1 cellular context compared by ENCODE assay signal in the genomic region with DNA sequence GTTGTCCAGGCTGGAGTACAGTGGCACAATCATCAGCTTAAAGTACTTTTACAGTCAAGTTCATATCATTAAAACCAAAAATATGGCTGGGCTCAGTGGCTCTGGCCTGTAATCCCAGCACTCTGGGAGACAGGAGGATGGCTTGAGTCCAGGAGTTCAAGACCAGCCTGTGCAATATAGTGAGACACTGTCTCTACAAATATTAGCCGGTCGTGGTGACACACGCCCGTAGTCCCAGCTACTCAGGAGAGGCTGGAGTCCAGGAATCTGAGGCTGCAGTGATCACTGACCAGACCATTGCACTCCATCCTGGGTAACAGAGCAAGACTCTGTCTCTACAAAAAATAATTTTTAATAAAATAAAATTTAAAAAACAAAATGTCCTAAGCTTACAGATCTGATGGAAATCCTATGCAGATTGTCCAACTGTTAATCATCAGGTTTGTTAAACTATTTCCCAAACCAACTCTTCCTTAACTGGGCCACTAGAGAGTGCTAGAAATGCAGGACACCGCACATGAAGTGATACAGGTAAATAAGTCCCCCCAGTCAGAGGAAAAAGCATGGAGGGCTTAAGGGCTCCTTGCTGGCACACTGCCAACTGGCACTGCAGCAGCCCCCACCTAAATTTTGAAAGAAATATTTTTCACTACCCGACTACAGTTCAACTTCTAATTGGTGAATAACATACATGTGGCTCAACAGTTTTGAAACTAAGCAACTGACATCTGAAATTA.
TF ChIP-seq lines count a peak whose summit lies in the region.

No MANE protein-coding gene starts in this region.

TF ChIP-seq in HEK293, 187 proteins besides CTCF, POLR2A, EP300 and RAD21 (continued from another document and continues in another):
- TF ChIP-seq ZNF561 (tag by site-specific recombination; IDR thresholded peaks at IDR 0.05; ENCODE audit: borderline replicate concordance) (peak; percentile 98), GLI4 (tag by site-specific recombination; IDR thresholded peaks at IDR 0.05) (no peak), MEIS1 (CRISPR knock-in tag; IDR thresholded peaks at IDR 0.05; ENCODE audit: borderline replicate concordance) (no peak), ZNF510 (tag by site-specific recombination; IDR thresholded peaks at IDR 0.05; ENCODE audit: insufficient replicate concordance) (peak; percentile 76), ZSCAN23 (tag by site-specific recombination; IDR thresholded peaks at IDR 0.05) (no peak), ZSCAN30 (tag by site-specific recombination; IDR thresholded peaks at IDR 0.05) (peak; percentile 84), MZF1 (tag by site-specific recombination; IDR thresholded peaks at IDR 0.05; ENCODE audit: borderline replicate concordance) (peak; percentile 79), KLF10 (tag by site-specific recombination; IDR thresholded peaks at IDR 0.05) (peak; percentile 88), ZNF776 (tag by site-specific recombination; IDR thresholded peaks at IDR 0.05; ENCODE audit: borderline replicate concordance) (peak; percentile 61; the same call in 1 of the 2 replicates), ZNF837 (tag by site-specific recombination; IDR thresholded peaks at IDR 0.05) (no peak), GLIS2 (tag by site-specific recombination; IDR thresholded peaks at IDR 0.05) (no peak), ZBTB48 (tag by site-specific recombination; IDR thresholded peaks at IDR 0.05) (no peak), ZNF266 (tag by site-specific recombination; IDR thresholded peaks at IDR 0.05; ENCODE audit: low read depth) (no peak), ZNF830 (tag by site-specific recombination; IDR thresholded peaks at IDR 0.05; ENCODE audit: low read depth) (peak; percentile 87; the same call in 1 of the 2 replicates), ZNF10 (tag by site-specific recombination; IDR thresholded peaks at IDR 0.05) (no peak), ZNF677 (tag by site-specific recombination; IDR thresholded peaks at IDR 0.05) (peak; percentile 63; the same call in 1 of the 2 replicates), ZNF394 (tag by site-specific recombination; IDR thresholded peaks at IDR 0.05; ENCODE audit: borderline replicate concordance) (peak; percentile 37; the same call in 1 of the 2 replicates), GLI2 (tag by site-specific recombination; IDR thresholded peaks at IDR 0.05; ENCODE audit: borderline replicate concordance, low read depth) (no peak), ZNF157 (tag by site-specific recombination; IDR thresholded peaks at IDR 0.05) (no peak), KLF7 (tag by site-specific recombination; IDR thresholded peaks at IDR 0.05; ENCODE audit: borderline replicate concordance) (no peak), ZNF324 (tag by site-specific recombination; IDR thresholded peaks at IDR 0.05) (no peak), ZNF391 (tag by site-specific recombination; IDR thresholded peaks at IDR 0.05; ENCODE audit: borderline replicate concordance, low read depth) (no peak)
- TF ChIP-seq, protein P1, sequence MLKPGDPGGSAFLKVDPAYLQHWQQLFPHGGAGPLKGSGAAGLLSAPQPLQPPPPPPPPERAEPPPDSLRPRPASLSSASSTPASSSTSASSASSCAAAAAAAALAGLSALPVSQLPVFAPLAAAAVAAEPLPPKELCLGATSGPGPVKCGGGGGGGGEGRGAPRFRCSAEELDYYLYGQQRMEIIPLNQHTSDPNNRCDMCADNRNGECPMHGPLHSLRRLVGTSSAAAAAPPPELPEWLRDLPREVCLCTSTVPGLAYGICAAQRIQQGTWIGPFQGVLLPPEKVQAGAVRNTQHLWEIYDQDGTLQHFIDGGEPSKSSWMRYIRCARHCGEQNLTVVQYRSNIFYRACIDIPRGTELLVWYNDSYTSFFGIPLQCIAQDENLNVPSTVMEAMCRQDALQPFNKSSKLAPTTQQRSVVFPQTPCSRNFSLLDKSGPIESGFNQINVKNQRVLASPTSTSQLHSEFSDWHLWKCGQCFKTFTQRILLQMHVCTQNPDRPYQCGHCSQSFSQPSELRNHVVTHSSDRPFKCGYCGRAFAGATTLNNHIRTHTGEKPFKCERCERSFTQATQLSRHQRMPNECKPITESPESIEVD (tag by site-specific recombination; IDR thresholded peaks at IDR 0.05) = 0 out of 2 replicates have a peak, but pooled peaks have one; percentile 42
- TF ChIP-seq, protein P2, sequence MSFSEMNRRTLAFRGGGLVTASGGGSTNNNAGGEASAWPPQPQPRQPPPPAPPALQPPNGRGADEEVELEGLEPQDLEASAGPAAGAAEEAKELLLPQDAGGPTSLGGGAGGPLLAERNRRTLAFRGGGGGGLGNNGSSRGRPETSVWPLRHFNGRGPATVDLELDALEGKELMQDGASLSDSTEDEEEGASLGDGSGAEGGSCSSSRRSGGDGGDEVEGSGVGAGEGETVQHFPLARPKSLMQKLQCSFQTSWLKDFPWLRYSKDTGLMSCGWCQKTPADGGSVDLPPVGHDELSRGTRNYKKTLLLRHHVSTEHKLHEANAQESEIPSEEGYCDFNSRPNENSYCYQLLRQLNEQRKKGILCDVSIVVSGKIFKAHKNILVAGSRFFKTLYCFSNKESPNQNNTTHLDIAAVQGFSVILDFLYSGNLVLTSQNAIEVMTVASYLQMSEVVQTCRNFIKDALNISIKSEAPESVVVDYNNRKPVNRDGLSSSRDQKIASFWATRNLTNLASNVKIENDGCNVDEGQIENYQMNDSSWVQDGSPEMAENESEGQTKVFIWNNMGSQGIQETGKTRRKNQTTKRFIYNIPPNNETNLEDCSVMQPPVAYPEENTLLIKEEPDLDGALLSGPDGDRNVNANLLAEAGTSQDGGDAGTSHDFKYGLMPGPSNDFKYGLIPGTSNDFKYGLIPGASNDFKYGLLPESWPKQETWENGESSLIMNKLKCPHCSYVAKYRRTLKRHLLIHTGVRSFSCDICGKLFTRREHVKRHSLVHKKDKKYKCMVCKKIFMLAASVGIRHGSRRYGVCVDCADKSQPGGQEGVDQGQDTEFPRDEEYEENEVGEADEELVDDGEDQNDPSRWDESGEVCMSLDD (tag by site-specific recombination; IDR thresholded peaks at IDR 0.05) = no peak
- TF ChIP-seq, protein P3, sequence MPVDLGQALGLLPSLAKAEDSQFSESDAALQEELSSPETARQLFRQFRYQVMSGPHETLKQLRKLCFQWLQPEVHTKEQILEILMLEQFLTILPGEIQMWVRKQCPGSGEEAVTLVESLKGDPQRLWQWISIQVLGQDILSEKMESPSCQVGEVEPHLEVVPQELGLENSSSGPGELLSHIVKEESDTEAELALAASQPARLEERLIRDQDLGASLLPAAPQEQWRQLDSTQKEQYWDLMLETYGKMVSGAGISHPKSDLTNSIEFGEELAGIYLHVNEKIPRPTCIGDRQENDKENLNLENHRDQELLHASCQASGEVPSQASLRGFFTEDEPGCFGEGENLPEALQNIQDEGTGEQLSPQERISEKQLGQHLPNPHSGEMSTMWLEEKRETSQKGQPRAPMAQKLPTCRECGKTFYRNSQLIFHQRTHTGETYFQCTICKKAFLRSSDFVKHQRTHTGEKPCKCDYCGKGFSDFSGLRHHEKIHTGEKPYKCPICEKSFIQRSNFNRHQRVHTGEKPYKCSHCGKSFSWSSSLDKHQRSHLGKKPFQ (tag by site-specific recombination; IDR thresholded peaks at IDR 0.05) = no peak
- TF ChIP-seq, protein P4, sequence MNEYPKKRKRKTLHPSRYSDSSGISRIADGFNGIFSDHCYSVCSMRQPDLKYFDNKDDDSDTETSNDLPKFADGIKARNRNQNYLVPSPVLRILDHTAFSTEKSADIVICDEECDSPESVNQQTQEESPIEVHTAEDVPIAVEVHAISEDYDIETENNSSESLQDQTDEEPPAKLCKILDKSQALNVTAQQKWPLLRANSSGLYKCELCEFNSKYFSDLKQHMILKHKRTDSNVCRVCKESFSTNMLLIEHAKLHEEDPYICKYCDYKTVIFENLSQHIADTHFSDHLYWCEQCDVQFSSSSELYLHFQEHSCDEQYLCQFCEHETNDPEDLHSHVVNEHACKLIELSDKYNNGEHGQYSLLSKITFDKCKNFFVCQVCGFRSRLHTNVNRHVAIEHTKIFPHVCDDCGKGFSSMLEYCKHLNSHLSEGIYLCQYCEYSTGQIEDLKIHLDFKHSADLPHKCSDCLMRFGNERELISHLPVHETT (tag by site-specific recombination; IDR thresholded peaks at IDR 0.05) = no peak
- TF ChIP-seq, protein P5, sequence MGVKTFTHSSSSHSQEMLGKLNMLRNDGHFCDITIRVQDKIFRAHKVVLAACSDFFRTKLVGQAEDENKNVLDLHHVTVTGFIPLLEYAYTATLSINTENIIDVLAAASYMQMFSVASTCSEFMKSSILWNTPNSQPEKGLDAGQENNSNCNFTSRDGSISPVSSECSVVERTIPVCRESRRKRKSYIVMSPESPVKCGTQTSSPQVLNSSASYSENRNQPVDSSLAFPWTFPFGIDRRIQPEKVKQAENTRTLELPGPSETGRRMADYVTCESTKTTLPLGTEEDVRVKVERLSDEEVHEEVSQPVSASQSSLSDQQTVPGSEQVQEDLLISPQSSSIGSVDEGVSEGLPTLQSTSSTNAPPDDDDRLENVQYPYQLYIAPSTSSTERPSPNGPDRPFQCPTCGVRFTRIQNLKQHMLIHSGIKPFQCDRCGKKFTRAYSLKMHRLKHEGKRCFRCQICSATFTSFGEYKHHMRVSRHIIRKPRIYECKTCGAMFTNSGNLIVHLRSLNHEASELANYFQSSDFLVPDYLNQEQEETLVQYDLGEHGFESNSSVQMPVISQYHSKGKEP (tag by site-specific recombination; IDR thresholded peaks at IDR 0.05) = peak; percentile 92
- TF ChIP-seq, protein P6, sequence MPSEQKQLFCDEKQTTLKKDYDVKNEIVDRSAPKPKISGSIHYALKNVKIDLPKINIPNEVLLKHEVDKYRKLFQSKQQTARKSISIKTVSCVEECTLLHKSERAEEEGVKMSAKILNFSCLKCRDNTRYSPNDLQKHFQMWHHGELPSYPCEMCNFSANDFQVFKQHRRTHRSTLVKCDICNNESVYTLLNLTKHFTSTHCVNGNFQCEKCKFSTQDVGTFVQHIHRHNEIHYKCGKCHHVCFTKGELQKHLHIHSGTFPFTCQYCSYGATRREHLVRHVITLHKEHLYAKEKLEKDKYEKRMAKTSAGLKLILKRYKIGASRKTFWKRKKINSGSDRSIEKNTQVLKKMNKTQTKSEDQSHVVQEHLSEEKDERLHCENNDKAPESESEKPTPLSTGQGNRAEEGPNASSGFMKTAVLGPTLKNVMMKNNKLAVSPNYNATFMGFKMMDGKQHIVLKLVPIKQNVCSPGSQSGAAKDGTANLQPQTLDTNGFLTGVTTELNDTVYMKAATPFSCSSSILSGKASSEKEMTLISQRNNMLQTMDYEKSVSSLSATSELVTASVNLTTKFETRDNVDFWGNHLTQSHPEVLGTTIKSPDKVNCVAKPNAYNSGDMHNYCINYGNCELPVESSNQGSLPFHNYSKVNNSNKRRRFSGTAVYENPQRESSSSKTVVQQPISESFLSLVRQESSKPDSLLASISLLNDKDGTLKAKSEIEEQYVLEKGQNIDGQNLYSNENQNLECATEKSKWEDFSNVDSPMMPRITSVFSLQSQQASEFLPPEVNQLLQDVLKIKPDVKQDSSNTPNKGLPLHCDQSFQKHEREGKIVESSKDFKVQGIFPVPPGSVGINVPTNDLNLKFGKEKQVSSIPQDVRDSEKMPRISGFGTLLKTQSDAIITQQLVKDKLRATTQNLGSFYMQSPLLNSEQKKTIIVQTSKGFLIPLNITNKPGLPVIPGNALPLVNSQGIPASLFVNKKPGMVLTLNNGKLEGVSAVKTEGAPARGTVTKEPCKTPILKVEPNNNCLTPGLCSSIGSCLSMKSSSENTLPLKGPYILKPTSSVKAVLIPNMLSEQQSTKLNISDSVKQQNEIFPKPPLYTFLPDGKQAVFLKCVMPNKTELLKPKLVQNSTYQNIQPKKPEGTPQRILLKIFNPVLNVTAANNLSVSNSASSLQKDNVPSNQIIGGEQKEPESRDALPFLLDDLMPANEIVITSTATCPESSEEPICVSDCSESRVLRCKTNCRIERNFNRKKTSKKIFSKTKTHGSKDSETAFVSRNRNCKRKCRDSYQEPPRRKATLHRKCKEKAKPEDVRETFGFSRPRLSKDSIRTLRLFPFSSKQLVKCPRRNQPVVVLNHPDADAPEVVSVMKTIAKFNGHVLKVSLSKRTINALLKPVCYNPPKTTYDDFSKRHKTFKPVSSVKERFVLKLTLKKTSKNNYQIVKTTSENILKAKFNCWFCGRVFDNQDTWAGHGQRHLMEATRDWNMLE (tag by site-specific recombination; conservative IDR thresholded peaks at IDR 0.05; ENCODE audit: low read depth) = no peak
- TF ChIP-seq, protein P7, sequence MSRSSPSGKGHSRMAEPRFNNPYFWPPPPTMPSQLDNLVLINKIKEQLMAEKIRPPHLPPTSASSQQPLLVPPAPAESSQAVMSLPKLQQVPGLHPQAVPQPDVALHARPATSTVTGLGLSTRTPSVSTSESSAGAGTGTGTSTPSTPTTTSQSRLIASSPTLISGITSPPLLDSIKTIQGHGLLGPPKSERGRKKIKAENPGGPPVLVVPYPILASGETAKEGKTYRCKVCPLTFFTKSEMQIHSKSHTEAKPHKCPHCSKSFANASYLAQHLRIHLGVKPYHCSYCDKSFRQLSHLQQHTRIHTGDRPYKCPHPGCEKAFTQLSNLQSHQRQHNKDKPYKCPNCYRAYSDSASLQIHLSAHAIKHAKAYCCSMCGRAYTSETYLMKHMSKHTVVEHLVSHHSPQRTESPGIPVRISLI (tag by site-specific recombination; IDR thresholded peaks at IDR 0.05) = no peak
- TF ChIP-seq, protein P8, sequence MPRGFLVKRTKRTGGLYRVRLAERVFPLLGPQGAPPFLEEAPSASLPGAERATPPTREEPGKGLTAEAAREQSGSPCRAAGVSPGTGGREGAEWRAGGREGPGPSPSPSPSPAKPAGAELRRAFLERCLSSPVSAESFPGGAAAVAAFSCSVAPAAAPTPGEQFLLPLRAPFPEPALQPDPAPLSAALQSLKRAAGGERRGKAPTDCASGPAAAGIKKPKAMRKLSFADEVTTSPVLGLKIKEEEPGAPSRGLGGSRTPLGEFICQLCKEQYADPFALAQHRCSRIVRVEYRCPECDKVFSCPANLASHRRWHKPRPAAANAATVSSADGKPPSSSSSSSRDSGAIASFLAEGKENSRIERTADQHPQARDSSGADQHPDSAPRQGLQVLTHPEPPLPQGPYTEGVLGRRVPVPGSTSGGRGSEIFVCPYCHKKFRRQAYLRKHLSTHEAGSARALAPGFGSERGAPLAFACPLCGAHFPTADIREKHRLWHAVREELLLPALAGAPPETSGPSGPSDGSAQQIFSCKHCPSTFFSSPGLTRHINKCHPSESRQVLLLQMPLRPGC (tag by site-specific recombination; IDR thresholded peaks at IDR 0.05) = no peak
- TF ChIP-seq, protein P9, sequence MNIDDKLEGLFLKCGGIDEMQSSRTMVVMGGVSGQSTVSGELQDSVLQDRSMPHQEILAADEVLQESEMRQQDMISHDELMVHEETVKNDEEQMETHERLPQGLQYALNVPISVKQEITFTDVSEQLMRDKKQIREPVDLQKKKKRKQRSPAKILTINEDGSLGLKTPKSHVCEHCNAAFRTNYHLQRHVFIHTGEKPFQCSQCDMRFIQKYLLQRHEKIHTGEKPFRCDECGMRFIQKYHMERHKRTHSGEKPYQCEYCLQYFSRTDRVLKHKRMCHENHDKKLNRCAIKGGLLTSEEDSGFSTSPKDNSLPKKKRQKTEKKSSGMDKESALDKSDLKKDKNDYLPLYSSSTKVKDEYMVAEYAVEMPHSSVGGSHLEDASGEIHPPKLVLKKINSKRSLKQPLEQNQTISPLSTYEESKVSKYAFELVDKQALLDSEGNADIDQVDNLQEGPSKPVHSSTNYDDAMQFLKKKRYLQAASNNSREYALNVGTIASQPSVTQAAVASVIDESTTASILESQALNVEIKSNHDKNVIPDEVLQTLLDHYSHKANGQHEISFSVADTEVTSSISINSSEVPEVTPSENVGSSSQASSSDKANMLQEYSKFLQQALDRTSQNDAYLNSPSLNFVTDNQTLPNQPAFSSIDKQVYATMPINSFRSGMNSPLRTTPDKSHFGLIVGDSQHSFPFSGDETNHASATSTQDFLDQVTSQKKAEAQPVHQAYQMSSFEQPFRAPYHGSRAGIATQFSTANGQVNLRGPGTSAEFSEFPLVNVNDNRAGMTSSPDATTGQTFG (tag by site-specific recombination; IDR thresholded peaks at IDR 0.05; ENCODE audit: borderline replicate concordance) = no peak
